ENCODE assay signal across 17 cellular contexts in the genomic region with DNA sequence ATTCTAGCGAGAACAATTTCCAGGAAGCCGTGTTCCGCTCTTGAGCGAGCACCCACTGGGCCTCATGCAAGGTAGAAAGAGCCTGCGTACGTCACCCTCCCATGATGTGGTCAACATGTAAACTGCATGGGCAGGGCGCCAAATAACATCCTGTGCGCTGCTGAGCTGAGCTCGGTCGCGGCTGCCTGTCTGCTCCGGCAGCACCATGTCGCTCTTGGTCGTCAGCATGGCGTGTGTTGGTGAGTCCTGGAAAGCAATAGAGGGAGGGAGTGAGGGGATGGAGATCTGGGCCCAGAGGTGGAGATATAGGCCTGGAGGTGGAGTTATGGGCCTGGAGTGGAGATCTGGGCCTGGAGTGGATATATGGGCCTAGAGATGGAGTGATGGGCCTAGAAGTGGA. TPM values are rescaled to one million over a fixed set of nuclear protein-coding genes. Genes with fewer than 3 reads are reported as not detected.
"Had no signal": no experiment of that assay in that cellular context is flagged by ENCODE, and none has a peak within 500 bp of the region (broad histone marks: within the 10 kb centered on the region; RNA-seq: fewer than 3 reads in every experiment).

A gene (plus strand): TSS at position 148 of the 400 bp plus-strand sequence. CDS start 58 bp downstream, at position 206.

RNA-seq across cellular contexts. Expression of the gene that starts here (rescaled TPM):
- total RNA-seq: activated naive CD4-positive, alpha-beta T cell treated with anti-CD3 and anti-CD28 coated beads for 36 hours; activated naive CD4-positive, alpha-beta T cell treated with anti-CD3 and anti-CD28 coated beads, Interleukin-2, amount 50 U/mL, for 72 hours; activated naive CD8-positive, alpha-beta T cell treated with anti-CD3 and anti-CD28 coated beads for 36 hours; activated T-cell treated with anti-CD3 and anti-CD28 coated beads, Interleukin-2, amount 50 U/mL, for 4 hours; activated T-helper 1 cell treated with anti-CD3 and anti-CD28 coated beads, Interleukin-12 subunit alpha, Interleukin-12 subunit beta, Interleukin-2, Interleukin-4 antibody, amounts not matched to agents 30 ng/mL and 10 ng/mL and 1 ng/mL, durations not matched to agents 14 hours and 24 hours and 36 hours; activated T-helper 17 cell treated with anti-CD3 and anti-CD28 coated beads, Interleukin-2, amount 50 U/mL, for 72 hours; activated T-helper 2 cell treated with anti-CD3 and anti-CD28 coated beads, Interferon-gamma antibody, Interleukin-2, Interleukin-4, amounts not matched to agents 10 μg/mL and 5 μg/mL and 100 μg/mL, durations not matched to agents 14 hours and 24 hours and 36 hours; adrenal gland; aorta; ascending aorta; astrocyte; body of pancreas; breast epithelium; bronchial epithelial cell; cardiac muscle cell; cardiac septum had no signal
- polyA plus RNA-seq: adipose tissue, aorta, cardiac muscle cell had no signal
